In the genomic region with DNA sequence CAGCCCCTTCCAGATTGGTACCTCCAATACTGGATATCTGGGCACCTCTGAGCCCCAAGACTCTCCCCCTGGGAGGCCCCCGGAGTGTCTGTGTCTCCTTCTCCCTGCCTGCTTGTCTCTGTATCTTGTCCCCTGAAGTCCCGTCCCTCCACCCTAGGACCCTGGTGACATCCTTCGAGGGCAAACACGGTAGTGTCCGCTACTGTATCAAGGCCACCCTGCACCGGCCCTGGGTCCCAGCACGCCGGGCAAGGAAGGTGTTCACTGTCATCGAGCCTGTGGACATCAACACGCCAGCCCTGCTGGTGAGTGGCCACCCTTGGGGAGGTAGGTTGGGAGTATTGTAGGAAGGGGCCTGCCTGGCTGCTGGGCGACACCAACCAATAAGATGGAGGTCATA, we compare ENCODE assay signal across 11 cellular contexts. TPM values are rescaled to one million over a fixed set of nuclear protein-coding genes. Genes with fewer than 3 reads are reported as not detected.
A peak's percentile ranks its signal among the peaks of the same experiment; 100 is the strongest.
DNase-seq lines count a peak whose midpoint lies in the region; ATAC-seq, FAIRE-seq and TF ChIP-seq lines count a peak whose summit lies in the region.
"Had no signal": no experiment of that assay in that cellular context is flagged by ENCODE, and none has a peak within 500 bp of the region (broad histone marks: within the 10 kb centered on the region; RNA-seq: fewer than 3 reads in every experiment).

No MANE protein-coding gene starts in this region.

- DNase-seq in A549 (ENCODE audit: low read depth in 1 of 2, low spot score in 1 of 2) (no peak), NCI-H748 treated with DMSO at 0.1 percent for 48 hours (lab: John Stamatoyannopoulos, UW) (no peak), Kasumi-1 (lab: John Stamatoyannopoulos, UW) (no peak)
- no peak for DNase-seq in stimulated activated CD4-positive, alpha-beta T cell treated with anti-CD3 and anti-CD28 coated beads, Interleukin-2, amount 100 ng/mL, for 24 hours
- DNase-seq: NCI-H1092 treated with DMSO at 0.1 percent for 48 hours, SHP77 had no signal

- H3K27ac Mint-ChIP-seq in IgD-negative memory B cell (peak overlapping the region; percentile 53 to 99 (median 94)), nephron (no peak overlapping the region)
- peak overlapping the region; percentile 80 for H3K27ac Mint-ChIP-seq in dendritic cell treated with granulocyte-macrophage colony-stimulating factor and Interleukin-4, amounts not matched to agents 40 ng/mL and 50 ng/mL, for 4 days

- ATAC-seq in A549: no peak
- ATAC-seq in GM21723 (IDR thresholded peaks at IDR 0.05; ENCODE audit: unreplicated experiment): no peak

- CTCF ChIA-PET in A549 (lab: Yijun Ruan, JAX): interaction anchor here (1.0 to 8.3 kb wide), 3 partner anchors 12 to 63 kb away, joined by 3 to 136 read pairs (median 3); no protein-coding TSS in a partner anchor

- no peaks in the 10 kb centered on the region for H3K27me3 Mint-ChIP-seq in IgD-negative memory B cell
- no peaks in the 10 kb centered on the region for H3K27me3 Mint-ChIP-seq in dendritic cell treated with granulocyte-macrophage colony-stimulating factor and Interleukin-4, amounts not matched to agents 40 ng/mL and 50 ng/mL, for 4 days
- peaks cover 6% of the 10 kb centered on the region for H3K27me3 Mint-ChIP-seq in nephron (ENCODE audit: low read depth)

- no peak for TF ChIP-seq EP300 in A549 (IDR thresholded peaks at IDR 0.05)

- H3K4me3 ChIP-seq in A549: no peak overlapping the region

- H3K36me3 Mint-ChIP-seq in IgD-negative memory B cell: peaks cover 10% of the 10 kb centered on the region
- H3K36me3 Mint-ChIP-seq in dendritic cell treated with granulocyte-macrophage colony-stimulating factor and Interleukin-4, amounts not matched to agents 40 ng/mL and 50 ng/mL, for 4 days (ENCODE audit: low read depth): peaks cover 89% of the 10 kb centered on the region
- H3K36me3 Mint-ChIP-seq in nephron (ENCODE audit: low read depth): no peaks in the 10 kb centered on the region

- H3K4me1 Mint-ChIP-seq in IgD-negative memory B cell (peaks cover 6 to 11% (median 10%) of the 10 kb centered on the region in 3 donors), nephron (peaks cover 11% of the 10 kb centered on the region)
- H3K4me1 Mint-ChIP-seq in dendritic cell treated with granulocyte-macrophage colony-stimulating factor and Interleukin-4, amounts not matched to agents 40 ng/mL and 50 ng/mL, for 4 days (ENCODE audit: low read depth): peaks cover 38% of the 10 kb centered on the region

- no peaks in the 10 kb centered on the region for H3K9me3 ChIP-seq in A549

- H3K4me2 ChIP-seq in A549: peak overlapping the region; percentile 27; the same call in 2 of the 3 replicates

- H3K4me1 ChIP-seq in A549: peaks cover 36% of the 10 kb centered on the region

- intact Hi-C loops in dendritic cell treated with granulocyte-macrophage colony-stimulating factor and Interleukin-4, amounts not matched to agents 40 ng/mL and 50 ng/mL, for 4 days (cut with micrococcal nuclease): loop anchor here (10.0 kb wide), 1 partner anchor 166 kb away; the partner anchor contains the start of gene IFI30

- no peak for FAIRE-seq in A549 (lab: Jason Lieb, UNC)
- FAIRE-seq: frontal cortex had no signal

- peak overlapping the region; percentile 47 to 63; a peak in 4 of 6 replicates for H3K27ac ChIP-seq in A549

- no peak for TF ChIP-seq RAD21 in A549 (conservative IDR thresholded peaks at IDR 0.05 in 1 of 2, IDR thresholded peaks at IDR 0.05 in 1 of 2)

- POLR2A ChIA-PET in A549 (lab: Yijun Ruan, JAX): no interaction called here

- H3K9me3 Mint-ChIP-seq in IgD-negative memory B cell (no peaks in the 10 kb centered on the region), nephron (peaks cover 2% of the 10 kb centered on the region)
- H3K9me3 Mint-ChIP-seq in dendritic cell treated with granulocyte-macrophage colony-stimulating factor and Interleukin-4, amounts not matched to agents 40 ng/mL and 50 ng/mL, for 4 days: no peaks in the 10 kb centered on the region

- TF ChIP-seq CTCF in A549 (IDR thresholded peaks at IDR 0.05) (no peak), nephron (IDR thresholded peaks at IDR 0.05; ENCODE audit: unreplicated experiment in 3 of 3) (no peak)

- 87% methylated on average over 11 of the region's 11 CpGs for WGBS in A549 (ENCODE audit: missing lambda C conversion rate)

- peak overlapping the region; percentile 35 to 88 (median 64) for H3K4me3 Mint-ChIP-seq in IgD-negative memory B cell
- peak overlapping the region; percentile 80 for H3K4me3 Mint-ChIP-seq in dendritic cell treated with granulocyte-macrophage colony-stimulating factor and Interleukin-4, amounts not matched to agents 40 ng/mL and 50 ng/mL, for 4 days
- H3K4me3 Mint-ChIP-seq in nephron: peak overlapping the region; percentile 51 to 57 (median 53)

- TF ChIP-seq POLR2A in A549 (IDR thresholded peaks at IDR 0.05; ENCODE audit: low read length): no peak

TF ChIP-seq in A549, 52 proteins besides CTCF, POLR2A, EP300 and RAD21:
- no peak for TF ChIP-seq KDM1A (IDR thresholded peaks at IDR 0.05; ENCODE audit: low read depth)
- no peak for TF ChIP-seq HEYL (CRISPR knock-in tag; IDR thresholded peaks at IDR 0.05)
- no peak for TF ChIP-seq JUNB (IDR thresholded peaks at IDR 0.05)
- no peak for TF ChIP-seq POLR2AphosphoS2 (conservative IDR thresholded peaks at IDR 0.05; ENCODE audit: low read length)
TF ChIP-seq in A549: peak in this region for 0.

RNA-seq across cellular contexts. Expression of gene ARRDC2, which starts 0.8 kb away (rescaled TPM):
- 11.2 and 14.5 TPM in 2 replicates for polyA plus RNA-seq in A549 (2011; rRNA removed)
- 20.2 and 31.4 TPM in 2 replicates for polyA plus RNA-seq in A549 (2012; cell fraction: cytosol; rRNA removed)
- polyA plus RNA-seq in A549 (2012; cell fraction: nucleus; rRNA removed): 59.5 and 87.8 TPM in 2 replicates
- 14.8 to 15.2 TPM (median 15.0 TPM) in 3 replicates for polyA plus RNA-seq in A549 (2017; fragmentation: RNase III; extraction: RNeasy Plus Mini Kit Qiagen cat#74134 plus additional on column Dnase treatment)
- 5.6 and 7.9 TPM in 2 replicates for polyA minus RNA-seq in A549 (2011; rRNA and poly(A)+ RNA removed)
- 42.4 TPM for polyA plus RNA-seq in IgD-negative memory B cell

RNA-seq across cellular contexts. Expression of gene KCNN1, which starts 41.9 kb away (rescaled TPM):
- 0.20 and 0.43 TPM in 2 replicates for polyA plus RNA-seq in A549 (2011; rRNA removed)
- 0.62 and 0.69 TPM in 2 replicates for polyA plus RNA-seq in A549 (2012; cell fraction: cytosol; rRNA removed)
- 0.28 and 0.89 TPM in 2 replicates for polyA plus RNA-seq in A549 (2012; cell fraction: nucleus; rRNA removed)
- polyA plus RNA-seq in A549 (2017; fragmentation: RNase III; extraction: RNeasy Plus Mini Kit Qiagen cat#74134 plus additional on column Dnase treatment): 0.56 to 0.85 TPM (median 0.69 TPM) in 3 replicates
- 0.37 and 0.63 TPM in 2 replicates for polyA minus RNA-seq in A549 (2011; rRNA and poly(A)+ RNA removed)
- polyA plus RNA-seq in IgD-negative memory B cell: not detected

Comparison
In these comparisons a context has a peak if more than half of its experiments do, and no peak if none do; other contexts are left out.
1. H3K27ac Mint-ChIP-seq: peak in IgD-negative memory B cell (3 of 3) and dendritic cell treated with granulocyte-macrophage colony-stimulating factor and Interleukin-4, amounts not matched to agents 40 ng/mL and 50 ng/mL, for 4 days (single experiment); none in nephron (0 of 3).
2. Peak in every context shown above with its lines, with median percentiles within 50 percentile points of each other: H3K4me3 Mint-ChIP-seq.